Comparison of ENCODE assay signal across 8 cellular contexts in genomic region chr11:110091995-110092576, GRCh38. TPM values are rescaled to one million over a fixed set of nuclear protein-coding genes. Genes with fewer than 3 reads are reported as not detected.
A peak's percentile ranks its signal among the peaks of the same experiment; 100 is the strongest.
DNase-seq lines count a peak whose midpoint lies in the region; ATAC-seq and TF ChIP-seq lines count a peak whose summit lies in the region.

No MANE protein-coding gene starts in this region.

- H3K27me3 Mint-ChIP-seq in Caco-2 (ENCODE audit: insufficient read depth, unreplicated experiment), result no peaks in the 10 kb centered on the region

- H3K4me3 ChIP-seq in Caco-2 (ENCODE audit: low read depth, low read length) (peak overlapping the region; percentile 79), cardiac fibroblast (replicated peaks in 1 of 2; ENCODE audit: low read depth in 2 of 2, low read length in 2 of 2) (peak overlapping the region; percentile 69 to 71)

- TF ChIP-seq CTCF in Caco-2 (IDR thresholded peaks at IDR 0.05; ENCODE audit: insufficient read depth in 1 of 2, low read depth in 1 of 2, low read length in 1 of 2, severe bottlenecking in 1 of 2, unreplicated experiment in 1 of 2), result no peak
- TF ChIP-seq CTCF in cardiac fibroblast (IDR thresholded peaks at IDR 0.05; ENCODE audit: low read depth, low read length), result no peak
- no peak for TF ChIP-seq CTCF in GM10248 (IDR thresholded peaks at IDR 0.05; ENCODE audit: control extremely low read depth, extremely low read depth, low read depth, missing control alignments)
- TF ChIP-seq CTCF in GM13976 (IDR thresholded peaks at IDR 0.05; ENCODE audit: borderline replicate concordance, control extremely low read depth, extremely low read depth, insufficient read depth, missing control alignments), result no peak

- in situ Hi-C loops in GM13976 (cut with MboI; ENCODE audit: low sequenced_read_pairs, unreplicated experiment), result no loop called here

- H3K4me1 Mint-ChIP-seq in Caco-2 (ENCODE audit: low read depth, unreplicated experiment), result peaks cover 6% of the 10 kb centered on the region

- 0 out of 2 replicates have a peak, but pooled peaks cover 1% of the 10 kb centered on the region for H3K27me3 ChIP-seq in Caco-2 (replicated peaks; ENCODE audit: control insufficient read depth, insufficient read depth, low read length)

- no peaks in the 10 kb centered on the region for H3K9me3 ChIP-seq in Caco-2

- POLR2A ChIA-PET in Caco-2 (lab: Charles Lee), result interaction anchor here (0.5 to 1.3 kb wide), 7 partner anchors 13 to 200 kb away, joined by 3 to 12 read pairs (median 4); no protein-coding TSS in a partner anchor
- POLR2A ChIA-PET in GM10248 (lab: Yijun Ruan, JAX), result interaction anchor here (0.8 kb wide), 1 partner anchor 64 kb away, joined by 3 read pairs; no protein-coding TSS in a partner anchor

- no peaks in the 10 kb centered on the region for H3K9me3 Mint-ChIP-seq in Caco-2 (ENCODE audit: unreplicated experiment)

- H3K36me3 Mint-ChIP-seq in Caco-2 (ENCODE audit: insufficient read depth, unreplicated experiment), result peaks cover 12% of the 10 kb centered on the region

- no peak for ATAC-seq in GM21723 (IDR thresholded peaks at IDR 0.05; ENCODE audit: unreplicated experiment)

- peaks cover 20% of the 10 kb centered on the region for H3K4me1 ChIP-seq in Caco-2

- peak overlapping the region; percentile 95 for H3K4me3 Mint-ChIP-seq in Caco-2 (ENCODE audit: unreplicated experiment)

- intact Hi-C loops in Caco-2 (cut with micrococcal nuclease; ENCODE audit: unreplicated experiment), result loop anchor here (1.0 to 10.0 kb wide), 9 partner anchors 16 to 340 kb away; partner anchors contain the start of gene RDX

- CTCF ChIA-PET in Caco-2 (lab: Charles Lee) (interaction anchor here (0.6 to 1.1 kb wide), 6 partner anchors 15 to 146 kb away, joined by 3 to 6 read pairs (median 4); no protein-coding TSS in a partner anchor), GM10248 (lab: Yijun Ruan, JAX) (interaction anchor here (0.7 to 2.7 kb wide), 12 partner anchors 9 to 148 kb away, joined by 3 to 15 read pairs (median 4); no protein-coding TSS in a partner anchor)

- H3K27ac Mint-ChIP-seq in Caco-2 (ENCODE audit: unreplicated experiment), result peak overlapping the region; percentile 94

- TSS peak; percentile 86 for BruUV-seq in Caco-2 (replicated peaks; lab: Mats Ljungman, UMichigan)

- DNase-seq in Caco-2 (no peak), M059J (ENCODE audit: low read depth) (peak; percentile 36), cardiac fibroblast (ENCODE audit: low read depth in 2 of 2) (no peak), midbrain (lab: John Stamatoyannopoulos, UW) (peak; percentile 55), GM10248 (ENCODE audit: extremely low spot score) (no peak), GM13976 (ENCODE audit: low spot score) (no peak), NCI-H187 treated with DMSO at 0.1 percent for 48 hours (lab: John Stamatoyannopoulos, UW) (no peak)

- no peaks in the 10 kb centered on the region for H3K36me3 ChIP-seq in Caco-2 (ENCODE audit: control insufficient read depth, insufficient read depth, low read length)

RNA-seq across cellular contexts. Expression of gene ZC3H12C, which starts 1.1 kb away (rescaled TPM):
- 11.4 and 11.7 TPM in 2 replicates for total RNA-seq in Caco-2 (2022)
- total RNA-seq in M059J (2014; rRNA removed; shearing (Covaris generic)), result 11.9 and 14.8 TPM in 2 replicates

Comparison
In these comparisons a context has a peak if more than half of its experiments do, and no peak if none do; other contexts are left out.
1. DNase-seq: peak in M059J (single experiment) and midbrain (single experiment); none in Caco-2 (0 of 2), cardiac fibroblast (0 of 2), GM10248 (single experiment), GM13976 (single experiment) and NCI-H187 treated with DMSO at 0.1 percent for 48 hours (single experiment).